1 cellular context compared by ENCODE assay signal in genomic region chr12:10160659-10161386, GRCh38.
TF ChIP-seq lines count a peak whose summit lies in the region.

No MANE protein-coding gene starts in this region.

TF ChIP-seq in GM23338, 12 proteins besides CTCF, POLR2A, EP300 and RAD21 (continued from another document):
- TF ChIP-seq ZNF462 (CRISPR knock-in tag; IDR thresholded peaks at IDR 0.05) (no peak), ETS1 (IDR thresholded peaks at IDR 0.05) (no peak), ZNF331 (CRISPR knock-in tag; IDR thresholded peaks at IDR 0.05; ENCODE audit: low read depth) (no peak)
